In the genomic region with DNA sequence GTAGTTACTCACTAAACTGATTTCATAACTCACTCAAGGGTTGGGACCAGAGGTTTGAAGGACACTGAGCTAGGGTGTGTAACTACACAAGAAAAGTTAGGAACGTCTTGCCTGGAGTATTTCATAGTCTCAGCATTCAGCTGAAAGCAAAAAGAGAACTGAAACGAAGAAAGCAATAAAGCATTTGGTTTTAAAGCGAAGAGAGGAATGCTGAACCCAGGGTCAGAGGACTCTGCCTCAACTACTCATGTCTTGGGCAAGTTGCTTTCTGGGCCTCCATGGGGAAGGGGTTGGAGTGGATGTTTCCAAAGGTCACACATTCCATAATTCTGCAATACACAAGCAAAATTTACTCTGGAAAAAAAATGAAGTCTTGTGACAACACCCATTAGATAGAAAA, we compare ENCODE assay signal across 9 cellular contexts. TPM values are rescaled to one million over a fixed set of nuclear protein-coding genes. Genes with fewer than 3 reads are reported as not detected.
A peak's percentile ranks its signal among the peaks of the same experiment; 100 is the strongest.
DNase-seq lines count a peak whose midpoint lies in the region; ATAC-seq and TF ChIP-seq lines count a peak whose summit lies in the region.
"Had no signal": no experiment of that assay in that cellular context is flagged by ENCODE, and none has a peak within 500 bp of the region (broad histone marks: within the 10 kb centered on the region; RNA-seq: fewer than 3 reads in every experiment).

No MANE protein-coding gene starts in this region.

- H3K27me3 ChIP-seq in tibial artery, result no peaks in the 10 kb centered on the region

- no peaks in the 10 kb centered on the region for H3K27me3 Mint-ChIP-seq in activated T-cell treated with anti-CD3 and anti-CD28 coated beads, Interleukin-2, amount 50 U/mL, for 4 hours (ENCODE audit: low read depth)
- no peaks in the 10 kb centered on the region for H3K27me3 Mint-ChIP-seq in activated CD4-positive, alpha-beta memory T cell treated with anti-CD3 and anti-CD28 coated beads for 36 hours

- H3K4me1 ChIP-seq in tibial artery, result peaks cover 3 to 26% (median 11%) of the 10 kb centered on the region in 4 donors

- DNase-seq in activated T-cell treated with anti-CD3 and anti-CD28 coated beads, Interleukin-2, amount 50 U/mL, for 4 hours, result no peak
- no peak for DNase-seq in activated T-cell treated with anti-CD3 and anti-CD28 coated beads, Interleukin-2, amount 50 U/mL, for 48 hours
- no peak for DNase-seq in activated CD4-positive, alpha-beta memory T cell treated with anti-CD3 and anti-CD28 coated beads for 36 hours
- DNase-seq in islet precursor cell (peak; percentile 12), tibial artery (no peak), lower leg skin (ENCODE audit: low spot score in 2 of 2) (no peak), cerebellar nuclear complex (lab: John Stamatoyannopoulos, UW) (no peak)
- DNase-seq: NCI-H446 had no signal

- no peak overlapping the region for H3K27ac Mint-ChIP-seq in activated CD4-positive, alpha-beta memory T cell treated with anti-CD3 and anti-CD28 coated beads for 36 hours

- peaks cover 52% of the 10 kb centered on the region for H3K4me1 Mint-ChIP-seq in activated T-cell treated with anti-CD3 and anti-CD28 coated beads, Interleukin-2, amount 50 U/mL, for 4 hours (ENCODE audit: low read depth)
- H3K4me1 Mint-ChIP-seq in activated CD4-positive, alpha-beta memory T cell treated with anti-CD3 and anti-CD28 coated beads for 36 hours (ENCODE audit: low read depth), result peaks cover 57% of the 10 kb centered on the region

- no peak for ATAC-seq in activated T-cell treated with anti-CD3 and anti-CD28 coated beads, Interleukin-2, amount 50 U/mL, for 4 hours
- ATAC-seq in HG02610 (IDR thresholded peaks at IDR 0.05; ENCODE audit: unreplicated experiment), result no peak

- intact Hi-C loops in activated CD4-positive, alpha-beta memory T cell treated with anti-CD3 and anti-CD28 coated beads for 36 hours (cut with micrococcal nuclease), result loop anchor here (2.0 to 5.0 kb wide), 5 partner anchors 21 to 1545 kb away; partner anchors contain the start of genes HELB and TBK1
- intact Hi-C loops in tibial artery (cut with DNase I; ENCODE audit: low total_unique reads), result no loop called here
- intact Hi-C loops in lower leg skin (cut with DNase I; ENCODE audit: low total_unique reads), result no loop called here

- H3K27ac ChIP-seq in tibial artery, result peak overlapping the region; percentile 5 to 9

- CTCF ChIA-PET in activated CD4-positive, alpha-beta memory T cell treated with anti-CD3 and anti-CD28 coated beads for 36 hours (lab: Charles Lee), result interaction anchor here (1.4 kb wide), 1 partner anchor 39 kb away, joined by 4 read pairs; no protein-coding TSS in a partner anchor

- TF ChIP-seq POLR2A in lower leg skin (IDR thresholded peaks at IDR 0.05), result no peak

- H3K36me3 Mint-ChIP-seq in activated T-cell treated with anti-CD3 and anti-CD28 coated beads, Interleukin-2, amount 50 U/mL, for 4 hours (ENCODE audit: insufficient read depth), result peaks cover 3% of the 10 kb centered on the region
- no peaks in the 10 kb centered on the region for H3K36me3 Mint-ChIP-seq in activated CD4-positive, alpha-beta memory T cell treated with anti-CD3 and anti-CD28 coated beads for 36 hours

- no peaks in the 10 kb centered on the region for H3K9me3 Mint-ChIP-seq in activated T-cell treated with anti-CD3 and anti-CD28 coated beads, Interleukin-2, amount 50 U/mL, for 4 hours
- no peaks in the 10 kb centered on the region for H3K9me3 Mint-ChIP-seq in activated CD4-positive, alpha-beta memory T cell treated with anti-CD3 and anti-CD28 coated beads for 36 hours

- H3K9me3 ChIP-seq in tibial artery, result no peaks in the 10 kb centered on the region

- no peak for TF ChIP-seq CTCF in tibial artery (IDR thresholded peaks at IDR 0.05)
- no peak for TF ChIP-seq CTCF in lower leg skin (IDR thresholded peaks at IDR 0.05)

- POLR2A ChIA-PET in activated CD4-positive, alpha-beta memory T cell treated with anti-CD3 and anti-CD28 coated beads for 36 hours (lab: Charles Lee), result no interaction called here

- no peaks in the 10 kb centered on the region for H3K36me3 ChIP-seq in tibial artery

- 36 to 43% methylated on average over 3 of the region's 3 CpGs for WGBS in lower leg skin, 2 donors

- peak overlapping the region in 1 of 2 donors; percentile 86 for H3K4me3 ChIP-seq in tibial artery
- H3K4me3 ChIP-seq in lower leg skin (ENCODE audit: low read depth, poor library complexity, severe bottlenecking), result no peak overlapping the region

- H3K4me3 Mint-ChIP-seq in activated T-cell treated with anti-CD3 and anti-CD28 coated beads, Interleukin-2, amount 50 U/mL, for 4 hours, result peak overlapping the region; percentile 7
- H3K4me3 Mint-ChIP-seq in activated CD4-positive, alpha-beta memory T cell treated with anti-CD3 and anti-CD28 coated beads for 36 hours, result peak overlapping the region; percentile 14

RNA-seq across cellular contexts. Expression of gene GNS, which starts 1.4 kb away (rescaled TPM):
- total RNA-seq in activated T-cell treated with anti-CD3 and anti-CD28 coated beads, Interleukin-2, amount 50 U/mL, for 4 hours, result 10 to 100 TPM; 15.7 to 17.2 (median 16.0) TPM
- 10 to 100 TPM; 21.2 to 23.1 TPM for total RNA-seq in activated CD4-positive, alpha-beta memory T cell treated with anti-CD3 and anti-CD28 coated beads for 36 hours
- 10 to 100 TPM; 42.6 to 64.1 (median 50.1) TPM for total RNA-seq in lower leg skin
